Comparison of ENCODE assay signal across 21 cellular contexts in the genomic region with DNA sequence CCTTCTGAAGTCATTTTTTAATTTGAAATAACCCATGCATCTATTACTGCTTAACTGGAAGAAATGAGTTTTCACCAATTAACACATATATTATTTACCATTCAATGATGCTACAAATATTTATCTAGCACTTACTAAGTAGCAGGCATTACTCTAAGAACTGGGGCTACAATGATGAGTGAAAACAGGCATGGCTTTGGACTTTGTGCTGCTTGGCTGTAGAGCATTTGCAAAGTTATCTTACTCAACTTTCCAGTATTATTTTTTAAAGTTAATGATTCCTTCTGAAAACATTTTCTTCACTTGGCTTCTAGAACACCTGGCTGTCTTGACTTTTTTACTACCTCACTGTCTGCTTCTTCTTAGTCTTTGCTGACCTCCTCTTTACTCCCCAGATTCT. TPM values are rescaled to one million over a fixed set of nuclear protein-coding genes. Genes with fewer than 3 reads are reported as not detected.
DNase-seq lines count a peak whose midpoint lies in the region; ATAC-seq, FAIRE-seq and TF ChIP-seq lines count a peak whose summit lies in the region.
"Had no signal": no experiment of that assay in that cellular context is flagged by ENCODE, and none has a peak within 500 bp of the region (broad histone marks: within the 10 kb centered on the region; RNA-seq: fewer than 3 reads in every experiment).

No MANE protein-coding gene starts in this region.

- H3K4me3 ChIP-seq in HepG2 (replicated peaks in 1 of 3; ENCODE audit: insufficient read depth in 1 of 3, low read depth in 2 of 3, low read length in 3 of 3) = peak overlapping the region in 1 of 3 experiments; percentile 19; a peak in 1 of 6 replicates
- H3K4me3 ChIP-seq in right lobe of liver = no peak overlapping the region
- H3K4me3 ChIP-seq: BLaER1 treated with 17β-estradiol and CSF1 and Interleukin-3, amounts not matched to agents 10 nM and 100 nM had no signal

- POLR2A ChIA-PET in HepG2 (lab: Yijun Ruan, JAX) = no interaction called here

- peaks cover 10% of the 10 kb centered on the region for H3K36me3 Mint-ChIP-seq in T-helper 17 cell (ENCODE audit: low read depth)
- peaks cover 7% of the 10 kb centered on the region for H3K36me3 Mint-ChIP-seq in memory B cell
- peaks cover 19% of the 10 kb centered on the region for H3K36me3 Mint-ChIP-seq in type B pancreatic cell
- peaks cover 4% of the 10 kb centered on the region; the same call in 1 of the 2 replicates for H3K36me3 Mint-ChIP-seq in HFFc6 (ENCODE audit: low read depth)

- H3K9me3 Mint-ChIP-seq in memory B cell (no peaks in the 10 kb centered on the region), type B pancreatic cell (no peaks in the 10 kb centered on the region), HFFc6 (no peaks in the 10 kb centered on the region)
- H3K9me3 Mint-ChIP-seq: H9 had no signal

- H3K9me3 ChIP-seq in HepG2 (ENCODE audit: low read length) = no peaks in the 10 kb centered on the region
- H3K9me3 ChIP-seq in right lobe of liver = no peaks in the 10 kb centered on the region
- no peaks in the 10 kb centered on the region for H3K9me3 ChIP-seq in T-helper 17 cell (ENCODE audit: control insufficient read depth, low read length, poor library complexity, severe bottlenecking)
- H3K9me3 ChIP-seq: Caco-2 had no signal

- H3K9ac ChIP-seq in HepG2 (ENCODE audit: insufficient read depth, low read depth, low read length) = no peak overlapping the region
- H3K9ac ChIP-seq: BLaER1 treated with 17β-estradiol and CSF1 and Interleukin-3, amounts not matched to agents 10 nM and 100 nM had no signal

- TF ChIP-seq RAD21 in HepG2 (CRISPR knock-in tag; IDR thresholded peaks at IDR 0.05) = no peak

- H3K4me3 Mint-ChIP-seq in T-helper 17 cell (peak overlapping the region; percentile 87), memory B cell (no peak overlapping the region), type B pancreatic cell (peak overlapping the region; percentile 53), HFFc6 (no peak overlapping the region)

- H3K27ac ChIP-seq in HepG2 (ENCODE audit: extremely low read length, insufficient read depth, low read length) (peak overlapping the region; percentile 89), right lobe of liver (no peak overlapping the region)
- H3K27ac ChIP-seq: BLaER1 treated with 17β-estradiol and CSF1 and Interleukin-3, amounts not matched to agents 10 nM and 100 nM had no signal

- no peaks in the 10 kb centered on the region for H3K79me2 ChIP-seq in HepG2 (ENCODE audit: insufficient read depth, low read length)

- peak; percentile 44 for FAIRE-seq in HepG2 (lab: Jason Lieb, UNC)
- FAIRE-seq: A204.1, GM19239 had no signal

- peak; percentile 16; the same call in 1 of the 3 replicates for ATAC-seq in HepG2
- ATAC-seq in right lobe of liver = no peak
- ATAC-seq in T-helper 17 cell = no peak
- ATAC-seq in memory B cell (ENCODE audit: low read depth) = no peak
- ATAC-seq in HG03432 (IDR thresholded peaks at IDR 0.05; ENCODE audit: unreplicated experiment) = no peak

- CTCF ChIA-PET in HepG2 (lab: Yijun Ruan, JAX; ENCODE audit: low intra/inter-chr PET ratio, low total read pairs) = no interaction called here

- TSS peak; percentile 56 for BruUV-seq in HepG2 (replicated peaks; lab: Mats Ljungman, UMichigan)

- no peak for TF ChIP-seq EP300 in HepG2 (IDR thresholded peaks at IDR 0.05; ENCODE audit: low read depth in 2 of 2, low read length in 2 of 2)
- no peak for TF ChIP-seq EP300 in HepG2 (CRISPR knock-in tag; IDR thresholded peaks at IDR 0.05; ENCODE audit: borderline replicate concordance)

- H2AFZ ChIP-seq in HepG2 (ENCODE audit: low read length) = no peak overlapping the region

- H3K27ac Mint-ChIP-seq in T-helper 17 cell = peak overlapping the region; percentile 70
- H3K27ac Mint-ChIP-seq in memory B cell = peak overlapping the region; percentile 14
- no peak overlapping the region for H3K27ac Mint-ChIP-seq in type B pancreatic cell
- no peak overlapping the region for H3K27ac Mint-ChIP-seq in HFFc6
- H3K27ac Mint-ChIP-seq: H9 had no signal

- peaks cover 0 to 2% of the 10 kb centered on the region in 2 experiments; a peak in 2 of 5 replicates for H3K36me3 ChIP-seq in HepG2 (replicated peaks in 1 of 2; ENCODE audit: control insufficient read depth in 1 of 2, insufficient read depth in 2 of 2, low read length in 2 of 2)
- peaks cover 0 to 3% (median 0%) of the 10 kb centered on the region in 4 donors for H3K36me3 ChIP-seq in right lobe of liver
- H3K36me3 ChIP-seq: BLaER1 treated with 17β-estradiol and CSF1 and Interleukin-3, amounts not matched to agents 10 nM and 100 nM had no signal

- H4K20me1 ChIP-seq in HepG2 (ENCODE audit: insufficient read depth, low read length) = no peaks in the 10 kb centered on the region
- H4K20me1 ChIP-seq: BLaER1 treated with 17β-estradiol and CSF1 and Interleukin-3, amounts not matched to agents 10 nM and 100 nM had no signal

- TF ChIP-seq CTCF in HepG2 (CRISPR knock-in tag; IDR thresholded peaks at IDR 0.05) (no peak), right lobe of liver (IDR thresholded peaks at IDR 0.05) (no peak), type B pancreatic cell (conservative IDR thresholded peaks at IDR 0.05) (no peak), HFFc6 (IDR thresholded peaks at IDR 0.05) (no peak)

- peaks cover 4% of the 10 kb centered on the region for H3K27me3 Mint-ChIP-seq in T-helper 17 cell
- peaks cover 1% of the 10 kb centered on the region for H3K27me3 Mint-ChIP-seq in memory B cell
- no peaks in the 10 kb centered on the region for H3K27me3 Mint-ChIP-seq in type B pancreatic cell
- no peaks in the 10 kb centered on the region; the same call in none of the 2 replicates for H3K27me3 Mint-ChIP-seq in HFFc6 (ENCODE audit: insufficient read depth)

- H3K4me1 Mint-ChIP-seq in T-helper 17 cell (peaks cover 26% of the 10 kb centered on the region), memory B cell (peaks cover 13% of the 10 kb centered on the region), type B pancreatic cell (ENCODE audit: unreplicated experiment) (no peaks in the 10 kb centered on the region), HFFc6 (ENCODE audit: low read depth) (peaks cover 18% of the 10 kb centered on the region)

- H3K4me2 ChIP-seq in HepG2 (ENCODE audit: low read depth, low read length) = peak overlapping the region; percentile 94

- no peaks in the 10 kb centered on the region for H3K27me3 ChIP-seq in HepG2 (ENCODE audit: control insufficient read depth in 1 of 2, insufficient read depth in 2 of 2, low read length in 2 of 2)
- no peaks in the 10 kb centered on the region for H3K27me3 ChIP-seq in right lobe of liver

- TF ChIP-seq POLR2A in HepG2 (IDR thresholded peaks at IDR 0.05; ENCODE audit: insufficient read depth in 1 of 2, low read depth in 2 of 2, low read length in 2 of 2) (no peak), right lobe of liver (IDR thresholded peaks at IDR 0.05) (no peak)

- peaks cover 18% of the 10 kb centered on the region for H3K4me1 ChIP-seq in HepG2 (ENCODE audit: insufficient read depth, low read length)
- H3K4me1 ChIP-seq in right lobe of liver = peaks cover 0 to 5% (median 2%) of the 10 kb centered on the region in 4 donors

- DNase-seq in HepG2 (ENCODE audit: low spot score) (peak; percentile 40), right lobe of liver (no peak), T-helper 17 cell (no peak), memory B cell (ENCODE audit: low spot score in 2 of 2) (no peak), type B pancreatic cell (ENCODE audit: extremely low spot score, unreplicated experiment) (no peak), HFFc6 (no peak), NOMO-1 (lab: John Stamatoyannopoulos, UW; ENCODE audit: unreplicated experiment in 2 of 2) (no peak)
- DNase-seq: Caco-2, EL, H9, NCI-H1417 treated with DMSO at 0.1 percent for 48 hours, NCI-H1930, NCI-H446, NCI-H69, OCI-M1, RPMI8226, SIG-M5 had no signal

- intact Hi-C loops in HepG2 (cut with micrococcal nuclease; ENCODE audit: unreplicated experiment) = no loop called here
- intact Hi-C loops in right lobe of liver (cut with DNase I) = no loop called here

- in situ Hi-C loops in HepG2 (cut with HindIII; ENCODE audit: extremely low pct_ligation_motif_present, low pct_unique_long_range_greater_than_20kb) = no loop called here

RNA-seq across cellular contexts. Expression of a gene that starts 1.8 kb away (rescaled TPM):
- total RNA-seq in HepG2 (2016; rRNA removed; fragmentation: Illumina TruSeq; extraction: Trizol) (8.2 and 12.6 TPM in 2 replicates), right lobe of liver (1 to 10 TPM; 1.3 to 1.9 (median 1.5) TPM), T-helper 17 cell (1 to 10 TPM; 2.1 to 2.4 TPM), type B pancreatic cell (ENCODE audit: low replicate concordance) (2.3 and 2.8 TPM in 2 replicates)
- 3.1 and 3.4 TPM in 2 replicates for total RNA-seq in HepG2 (2016; cell fraction: cytosol; rRNA removed; fragmentation: Illumina TruSeq; extraction: Trizol; ENCODE audit: low read depth)
- 7.7 and 10.9 TPM in 2 replicates for total RNA-seq in HepG2 (2016; cell fraction: insoluble cytoplasmic fraction; rRNA removed; fragmentation: Illumina TruSeq; extraction: Trizol)
- total RNA-seq in HepG2 (2016; cell fraction: membrane; rRNA removed; fragmentation: Illumina TruSeq; extraction: Trizol) = 5.6 TPM in 2 replicates
- 9.8 and 9.9 TPM in 2 replicates for total RNA-seq in HepG2 (2016; cell fraction: nucleus; rRNA removed; fragmentation: Illumina TruSeq; extraction: Trizol)
- polyA plus RNA-seq in HepG2 (2011; rRNA removed) = 8.7 and 9.2 TPM in 2 replicates
- 6.4 and 11.5 TPM in 2 replicates for polyA plus RNA-seq in HepG2 (2011; cell fraction: cytosol; rRNA removed)
- 1.3 and 3.3 TPM in 2 replicates for polyA plus RNA-seq in HepG2 (2011; cell fraction: nucleus; rRNA removed)
- 8.3 and 11.4 TPM in 2 replicates for polyA plus RNA-seq in HepG2 (2012)
- polyA plus RNA-seq in HepG2 (2016; cell fraction: cytosol; fragmentation: Illumina TruSeq; extraction: Trizol; ENCODE audit: low read depth) = 1.7 and 1.9 TPM in 2 replicates
- polyA plus RNA-seq in HepG2 (2016; cell fraction: insoluble cytoplasmic fraction; fragmentation: Illumina TruSeq; extraction: Trizol; ENCODE audit: low read depth) = 8.0 and 11.1 TPM in 2 replicates
- polyA plus RNA-seq in HepG2 (2016; cell fraction: membrane; fragmentation: Illumina TruSeq; extraction: Trizol; ENCODE audit: low read depth) = 3.3 and 3.9 TPM in 2 replicates
- polyA plus RNA-seq in HepG2 (2016; cell fraction: nucleus; fragmentation: Illumina TruSeq; extraction: Trizol; ENCODE audit: insufficient read depth, low read depth) = 18.2 and 19.4 TPM in 2 replicates
- 1.6 and 2.0 TPM in 2 replicates for polyA minus RNA-seq in HepG2 (2011; rRNA and poly(A)+ RNA removed; ENCODE audit: low replicate concordance)
- 3.7 and 5.0 TPM in 2 replicates for polyA minus RNA-seq in HepG2 (2011; cell fraction: cytosol; rRNA and poly(A)+ RNA removed)
- polyA minus RNA-seq in HepG2 (2011; cell fraction: nucleus; rRNA and poly(A)+ RNA removed) = 2.2 and 3.5 TPM in 2 replicates
- total RNA-seq in HFFc6 (2021; fragmentation: NEBNext Ultra II Directional; extraction: Animal tissue kit (Norgen Biotek cat#: 25700)) = 1 to 10 TPM; 3.3 to 4.5 (median 3.6) TPM

RNA-seq across cellular contexts. Expression of a gene that starts 49.9 kb away (rescaled TPM):
- total RNA-seq in HepG2 (2016; rRNA removed; fragmentation: Illumina TruSeq; extraction: Trizol) = 23.2 and 32.1 TPM in 2 replicates
- total RNA-seq in HepG2 (2016; cell fraction: cytosol; rRNA removed; fragmentation: Illumina TruSeq; extraction: Trizol; ENCODE audit: low read depth) = 15.0 and 15.7 TPM in 2 replicates
- total RNA-seq in HepG2 (2016; cell fraction: insoluble cytoplasmic fraction; rRNA removed; fragmentation: Illumina TruSeq; extraction: Trizol) = 20.0 and 30.4 TPM in 2 replicates
- 13.4 and 14.1 TPM in 2 replicates for total RNA-seq in HepG2 (2016; cell fraction: membrane; rRNA removed; fragmentation: Illumina TruSeq; extraction: Trizol)
- total RNA-seq in HepG2 (2016; cell fraction: nucleus; rRNA removed; fragmentation: Illumina TruSeq; extraction: Trizol) = 34.2 and 38.9 TPM in 2 replicates
- polyA plus RNA-seq in HepG2 (2011; rRNA removed) = 20.0 and 22.8 TPM in 2 replicates
- polyA plus RNA-seq in HepG2 (2011; cell fraction: cytosol; rRNA removed) = 13.2 and 17.0 TPM in 2 replicates
- 23.1 and 27.5 TPM in 2 replicates for polyA plus RNA-seq in HepG2 (2011; cell fraction: nucleus; rRNA removed)
- polyA plus RNA-seq in HepG2 (2012) = 19.9 and 20.4 TPM in 2 replicates
- 1.7 and 1.8 TPM in 2 replicates for polyA plus RNA-seq in HepG2 (2016; cell fraction: cytosol; fragmentation: Illumina TruSeq; extraction: Trizol; ENCODE audit: low read depth)
- polyA plus RNA-seq in HepG2 (2016; cell fraction: insoluble cytoplasmic fraction; fragmentation: Illumina TruSeq; extraction: Trizol; ENCODE audit: low read depth) = 12.8 and 13.1 TPM in 2 replicates
- 3.7 and 4.3 TPM in 2 replicates for polyA plus RNA-seq in HepG2 (2016; cell fraction: membrane; fragmentation: Illumina TruSeq; extraction: Trizol; ENCODE audit: low read depth)
- polyA plus RNA-seq in HepG2 (2016; cell fraction: nucleus; fragmentation: Illumina TruSeq; extraction: Trizol; ENCODE audit: insufficient read depth, low read depth) = 31.5 and 32.2 TPM in 2 replicates
- 35.3 and 36.9 TPM in 2 replicates for polyA minus RNA-seq in HepG2 (2011; rRNA and poly(A)+ RNA removed; ENCODE audit: low replicate concordance)
- 26.3 and 34.0 TPM in 2 replicates for polyA minus RNA-seq in HepG2 (2011; cell fraction: cytosol; rRNA and poly(A)+ RNA removed)
- 37.9 and 43.0 TPM in 2 replicates for polyA minus RNA-seq in HepG2 (2011; cell fraction: nucleus; rRNA and poly(A)+ RNA removed)
- 10 to 100 TPM; 31.9 to 43.1 (median 34.2) TPM for total RNA-seq in right lobe of liver
- total RNA-seq in T-helper 17 cell = 10 to 100 TPM; 17.3 to 23.7 TPM
- total RNA-seq in type B pancreatic cell (ENCODE audit: low replicate concordance) = 24.4 and 26.0 TPM in 2 replicates
- total RNA-seq in HFFc6 (2021; fragmentation: NEBNext Ultra II Directional; extraction: Animal tissue kit (Norgen Biotek cat#: 25700)) = 10 to 100 TPM; 20.7 to 31.8 (median 26.9) TPM

RNA-seq across cellular contexts. Expression of a gene that starts 59.4 kb away (rescaled TPM):
- total RNA-seq in HepG2 (2016; rRNA removed; fragmentation: Illumina TruSeq; extraction: Trizol) = 3.0 and 4.4 TPM in 2 replicates
- total RNA-seq in HepG2 (2016; cell fraction: cytosol; rRNA removed; fragmentation: Illumina TruSeq; extraction: Trizol; ENCODE audit: low read depth) = 0.81 and 0.97 TPM in 2 replicates
- total RNA-seq in HepG2 (2016; cell fraction: insoluble cytoplasmic fraction; rRNA removed; fragmentation: Illumina TruSeq; extraction: Trizol) = 2.8 and 4.1 TPM in 2 replicates
- total RNA-seq in HepG2 (2016; cell fraction: membrane; rRNA removed; fragmentation: Illumina TruSeq; extraction: Trizol) = 0.96 and 1.1 TPM in 2 replicates
- 5.1 and 5.3 TPM in 2 replicates for total RNA-seq in HepG2 (2016; cell fraction: nucleus; rRNA removed; fragmentation: Illumina TruSeq; extraction: Trizol)
- 1.2 and 2.0 TPM in 2 replicates for polyA plus RNA-seq in HepG2 (2011; rRNA removed)
- polyA plus RNA-seq in HepG2 (2011; cell fraction: cytosol; rRNA removed) = 1.1 and 1.3 TPM in 2 replicates
- 1.0 and 2.1 TPM in 2 replicates for polyA plus RNA-seq in HepG2 (2011; cell fraction: nucleus; rRNA removed)
- 1.0 and 1.7 TPM in 2 replicates for polyA plus RNA-seq in HepG2 (2012)
- polyA plus RNA-seq in HepG2 (2016; cell fraction: cytosol; fragmentation: Illumina TruSeq; extraction: Trizol; ENCODE audit: low read depth) = 0.05 and 0.07 TPM in 2 replicates
- polyA plus RNA-seq in HepG2 (2016; cell fraction: insoluble cytoplasmic fraction; fragmentation: Illumina TruSeq; extraction: Trizol; ENCODE audit: low read depth) = 2.0 and 2.5 TPM in 2 replicates
- polyA plus RNA-seq in HepG2 (2016; cell fraction: membrane; fragmentation: Illumina TruSeq; extraction: Trizol; ENCODE audit: low read depth) = 0.14 and 0.24 TPM in 2 replicates
- polyA plus RNA-seq in HepG2 (2016; cell fraction: nucleus; fragmentation: Illumina TruSeq; extraction: Trizol; ENCODE audit: insufficient read depth, low read depth) = 1.7 and 1.9 TPM in 2 replicates
- 0.07 and 4.3 TPM in 2 replicates for polyA minus RNA-seq in HepG2 (2011; rRNA and poly(A)+ RNA removed; ENCODE audit: low replicate concordance)
- polyA minus RNA-seq in HepG2 (2011; cell fraction: cytosol; rRNA and poly(A)+ RNA removed) = 3.6 and 4.0 TPM in 2 replicates
- 10.0 and 12.9 TPM in 2 replicates for polyA minus RNA-seq in HepG2 (2011; cell fraction: nucleus; rRNA and poly(A)+ RNA removed)
- total RNA-seq in right lobe of liver = under 1 TPM; 0.07 to 0.25 (median 0.17) TPM
- under 1 TPM; 0.15 to 0.83 TPM for total RNA-seq in T-helper 17 cell
- total RNA-seq in type B pancreatic cell (ENCODE audit: low replicate concordance) = 2.0 and 7.6 TPM in 2 replicates
- total RNA-seq in HFFc6 (2021; fragmentation: NEBNext Ultra II Directional; extraction: Animal tissue kit (Norgen Biotek cat#: 25700)) = not detected

Comparison
In these comparisons a context has a peak if more than half of its experiments do, and no peak if none do; other contexts are left out.
1. H3K27ac Mint-ChIP-seq: peak in T-helper 17 cell (single experiment) and memory B cell (single experiment); none in type B pancreatic cell (single experiment) and HFFc6 (single experiment).
2. H3K4me3 Mint-ChIP-seq: peak in T-helper 17 cell (single experiment) and type B pancreatic cell (single experiment); none in memory B cell (single experiment) and HFFc6 (single experiment).